ENCODE assay signal across 15 cellular contexts in the genomic region with DNA sequence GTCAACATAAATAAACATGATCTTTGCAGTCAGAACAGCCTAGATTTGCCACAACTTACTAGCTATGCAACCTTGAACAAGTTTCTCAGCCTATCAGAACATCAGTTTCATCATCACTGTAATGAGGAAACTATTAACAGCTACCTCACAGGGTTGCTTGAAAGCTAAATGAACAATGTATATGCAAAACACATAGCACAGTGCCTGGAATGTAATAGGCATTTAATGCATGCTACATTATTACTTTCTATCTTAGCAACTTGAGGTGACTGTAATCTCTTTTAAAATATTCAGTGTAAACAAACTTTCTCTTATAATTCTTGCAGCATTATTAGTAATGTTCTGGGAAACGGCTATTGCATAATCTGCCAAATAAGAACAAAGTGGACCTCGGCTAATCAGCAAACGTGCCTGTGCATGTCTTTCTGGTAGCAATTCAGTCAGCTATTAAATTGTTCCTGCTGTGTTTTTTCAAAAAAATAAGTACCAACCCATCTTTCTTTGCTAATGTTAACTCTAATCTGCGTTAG.
A peak's percentile ranks its signal among the peaks of the same experiment; 100 is the strongest.
DNase-seq lines count a peak whose midpoint lies in the region; ATAC-seq and TF ChIP-seq lines count a peak whose summit lies in the region.
"Had no signal": no experiment of that assay in that cellular context is flagged by ENCODE, and none has a peak within 500 bp of the region (broad histone marks: within the 10 kb centered on the region; RNA-seq: fewer than 3 reads in every experiment).

No MANE protein-coding gene starts in this region.

- H4K20me1 ChIP-seq in BLaER1 treated with 17β-estradiol and CSF1 and Interleukin-3, amounts not matched to agents 10 nM and 100 nM: no peaks in the 10 kb centered on the region

- H3K9ac ChIP-seq in BLaER1 treated with 17β-estradiol and CSF1 and Interleukin-3, amounts not matched to agents 10 nM and 100 nM: no peak overlapping the region
- H3K9ac ChIP-seq: KMS-11 had no signal

- peak overlapping the region in 6 of 11 experiments; percentile 20 to 64 (median 53); a peak in 9 of 22 replicates for H3K4me2 ChIP-seq in BLaER1 treated with 17β-estradiol and CSF1 and Interleukin-3, amounts not matched to agents 10 nM and 100 nM
- H3K4me2 ChIP-seq: KMS-11 had no signal

- H3K27me3 Mint-ChIP-seq in glutamatergic neuron (ENCODE audit: unreplicated experiment): no peaks in the 10 kb centered on the region
- H3K27me3 Mint-ChIP-seq: activated CD8-positive, alpha-beta memory T cell treated with anti-CD3 and anti-CD28 coated beads, Interleukin-2, amount 10 ng/mL, durations not matched to agents 7 days and 5 days; T-cell had no signal

- H3K9me3 Mint-ChIP-seq in glutamatergic neuron (ENCODE audit: unreplicated experiment): no peaks in the 10 kb centered on the region
- H3K9me3 Mint-ChIP-seq: T-cell had no signal

- H3K4me3 ChIP-seq in BLaER1 treated with 17β-estradiol and CSF1 and Interleukin-3, amounts not matched to agents 10 nM and 100 nM: no peak overlapping the region
- H3K4me3 ChIP-seq: breast epithelium had no signal

- no peaks in the 10 kb centered on the region for H3K27me3 ChIP-seq in BLaER1 treated with 17β-estradiol and CSF1 and Interleukin-3, amounts not matched to agents 10 nM and 100 nM
- H3K27me3 ChIP-seq: breast epithelium had no signal

- TF ChIP-seq CTCF in glutamatergic neuron (IDR thresholded peaks at IDR 0.05; ENCODE audit: partially characterized antibody, unreplicated experiment): no peak

- peaks cover 0 to 44% (median 7%) of the 10 kb centered on the region in 10 experiments; a peak in 10 of 20 replicates for H3K4me1 ChIP-seq in BLaER1 treated with 17β-estradiol and CSF1 and Interleukin-3, amounts not matched to agents 10 nM and 100 nM
- H3K4me1 ChIP-seq: breast epithelium had no signal

- H3K4me1 Mint-ChIP-seq in glutamatergic neuron (ENCODE audit: low read depth, unreplicated experiment): no peaks in the 10 kb centered on the region
- H3K4me1 Mint-ChIP-seq: activated CD8-positive, alpha-beta memory T cell treated with anti-CD3 and anti-CD28 coated beads, Interleukin-2, amount 10 ng/mL, durations not matched to agents 7 days and 5 days; T-cell had no signal

- DNase-seq in NCI-H1105 (lab: John Stamatoyannopoulos, UW) (peak; percentile 22), myocyte (ENCODE audit: low read depth) (peak; percentile 21), occipital lobe (lab: John Stamatoyannopoulos, UW) (no peak), glutamatergic neuron (no peak)
- DNase-seq in effector CD4-positive, alpha-beta T cell: no peak
- DNase-seq: activated CD8-positive, alpha-beta memory T cell treated with anti-CD3 and anti-CD28 coated beads, Interleukin-2, amount 10 ng/mL, durations not matched to agents 7 days and 5 days; NCI-H69; stimulated activated naive CD4-positive, alpha-beta T cell treated with Interleukin-2 at 50 U/mL for 16 hours; T-cell had no signal

- H3K36me3 Mint-ChIP-seq in glutamatergic neuron (ENCODE audit: unreplicated experiment): no peaks in the 10 kb centered on the region
- H3K36me3 Mint-ChIP-seq: activated CD8-positive, alpha-beta memory T cell treated with anti-CD3 and anti-CD28 coated beads, Interleukin-2, amount 10 ng/mL, durations not matched to agents 7 days and 5 days; T-cell had no signal

- no peak overlapping the region for H3K27ac Mint-ChIP-seq in glutamatergic neuron (ENCODE audit: unreplicated experiment)
- H3K27ac Mint-ChIP-seq: activated CD8-positive, alpha-beta memory T cell treated with anti-CD3 and anti-CD28 coated beads, Interleukin-2, amount 10 ng/mL, durations not matched to agents 7 days and 5 days; T-cell had no signal

- no peaks in the 10 kb centered on the region for H3K9me3 ChIP-seq in BLaER1 treated with 17β-estradiol and CSF1 and Interleukin-3, amounts not matched to agents 10 nM and 100 nM (replicated peaks in 1 of 11)
- H3K9me3 ChIP-seq: breast epithelium had no signal

- peak; percentile 94 for ATAC-seq in esophagus mucosa
- no peak for ATAC-seq in HG02763 (IDR thresholded peaks at IDR 0.05; ENCODE audit: unreplicated experiment)
- ATAC-seq: activated CD8-positive, alpha-beta memory T cell treated with anti-CD3 and anti-CD28 coated beads, Interleukin-2, amount 10 ng/mL, durations not matched to agents 7 days and 5 days; T-cell had no signal

- H3K27ac ChIP-seq in BLaER1 treated with 17β-estradiol and CSF1 and Interleukin-3, amounts not matched to agents 10 nM and 100 nM: peak overlapping the region in 2 of 11 experiments; percentile 36 to 40; a peak in 3 of 22 replicates
- H3K27ac ChIP-seq: C4-2B, KMS-11 had no signal

- no peak overlapping the region for H3K4me3 Mint-ChIP-seq in glutamatergic neuron (ENCODE audit: unreplicated experiment)
- H3K4me3 Mint-ChIP-seq: activated CD8-positive, alpha-beta memory T cell treated with anti-CD3 and anti-CD28 coated beads, Interleukin-2, amount 10 ng/mL, durations not matched to agents 7 days and 5 days; T-cell had no signal

- no peaks in the 10 kb centered on the region for H3K36me3 ChIP-seq in BLaER1 treated with 17β-estradiol and CSF1 and Interleukin-3, amounts not matched to agents 10 nM and 100 nM
- H3K36me3 ChIP-seq: breast epithelium had no signal

Comparison
In these comparisons a context has a peak if more than half of its experiments do, and no peak if none do; other contexts are left out.
1. DNase-seq: peak in NCI-H1105 (single experiment) and myocyte (single experiment); none in occipital lobe (single experiment), glutamatergic neuron (single experiment) and effector CD4-positive, alpha-beta T cell (single experiment).